8 cellular contexts compared by ENCODE assay signal in the genomic region with DNA sequence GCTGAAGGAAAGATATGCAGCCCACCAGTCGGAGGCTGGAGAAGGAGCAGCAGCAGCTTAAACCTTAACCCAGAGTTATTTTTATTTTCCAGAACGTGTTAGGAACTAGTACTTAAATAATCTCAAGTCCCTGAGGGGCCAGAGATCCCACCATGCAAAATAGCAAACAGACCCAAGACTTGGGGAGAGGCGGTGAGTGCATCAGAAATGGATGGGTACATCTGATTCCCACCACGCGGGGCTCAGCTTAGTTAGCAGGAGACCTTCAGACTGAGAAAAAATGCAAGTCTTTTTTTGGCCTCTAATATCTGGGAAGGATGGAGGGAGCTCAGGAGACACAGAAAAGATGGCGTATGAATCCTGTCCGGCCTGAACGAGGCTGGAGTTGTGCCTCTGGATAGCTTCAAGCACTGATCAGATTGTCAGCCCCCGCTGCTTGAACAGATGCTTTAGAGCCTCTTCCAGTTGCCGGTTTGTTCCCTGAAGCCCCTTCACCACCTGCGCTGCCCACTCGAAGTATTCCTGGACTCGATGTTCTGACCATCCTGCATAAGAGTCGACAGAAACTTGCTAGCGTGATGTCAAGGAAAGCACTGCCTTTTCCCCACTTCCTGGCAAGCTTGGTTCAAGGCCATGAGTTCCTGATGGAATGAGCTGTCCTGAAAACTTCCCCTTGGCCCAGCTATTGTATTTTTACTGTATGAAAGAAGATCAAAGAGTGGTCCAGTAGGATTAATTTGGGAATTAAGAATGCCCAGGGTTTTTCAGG. TPM values are rescaled to one million over a fixed set of nuclear protein-coding genes. Genes with fewer than 3 reads are reported as not detected.
DNase-seq lines count a peak whose midpoint lies in the region; ATAC-seq and TF ChIP-seq lines count a peak whose summit lies in the region.

No MANE protein-coding gene starts in this region.

- H3K4me3 ChIP-seq in BE2C (ENCODE audit: low read depth, low read length): peak overlapping the region; percentile 95
- H3K4me3 ChIP-seq in HUES64 (ENCODE audit: low read length): peak overlapping the region; percentile 75; the same call in 1 of the 2 replicates
- peak overlapping the region; percentile 68 for H3K4me3 ChIP-seq in mononuclear cell (ENCODE audit: low read length)

- ATAC-seq in GM18907 (IDR thresholded peaks at IDR 0.05; ENCODE audit: unreplicated experiment): no peak
- ATAC-seq in GM18517 (IDR thresholded peaks at IDR 0.05; ENCODE audit: unreplicated experiment): no peak

- no peak for TF ChIP-seq CTCF in BE2C (IDR thresholded peaks at IDR 0.05; ENCODE audit: low read depth, low read length)

- 0 out of 2 replicates have a peak, but pooled peaks cover 3% of the 10 kb centered on the region for H3K4me1 ChIP-seq in BE2C
- H3K4me1 ChIP-seq in HUES64 (ENCODE audit: insufficient read depth, low read length): no peaks in the 10 kb centered on the region; the same call in 1 of the 2 replicates
- peaks cover 69% of the 10 kb centered on the region for H3K4me1 ChIP-seq in mononuclear cell (ENCODE audit: insufficient read depth, low read length)

- WGBS in HUES64: 94% methylated on average over 15 of the region's 15 CpGs
- WGBS in adipose tissue, 3 donors: 54 to 58% (median 58%) methylated on average over 15 of the region's 15 CpGs

- H3K9me3 ChIP-seq in BE2C: no peaks in the 10 kb centered on the region
- no peaks in the 10 kb centered on the region for H3K9me3 ChIP-seq in HUES64 (ENCODE audit: insufficient read depth, low read depth, low read length)
- no peaks in the 10 kb centered on the region for H3K9me3 ChIP-seq in mononuclear cell (ENCODE audit: low read depth, low read length)

- H3K27ac ChIP-seq in HUES64 (ENCODE audit: low read depth, low read length): no peak overlapping the region
- H3K27ac ChIP-seq in adipose tissue (ENCODE audit: low read depth, low read length): peak overlapping the region; percentile 70

- H3K9ac ChIP-seq in HUES64 (ENCODE audit: low read depth, low read length): no peak overlapping the region

- DNase-seq in BE2C: no peak
- no peak for DNase-seq in COR-L47 (lab: John Stamatoyannopoulos, UW)
- DNase-seq in putamen (ENCODE audit: low spot score): no peak

- no peaks in the 10 kb centered on the region for H3K36me3 ChIP-seq in BE2C
- no peaks in the 10 kb centered on the region for H3K36me3 ChIP-seq in HUES64 (ENCODE audit: insufficient read depth, low read length)

- H3K27me3 ChIP-seq in BE2C (no peaks in the 10 kb centered on the region), HUES64 (ENCODE audit: insufficient read depth, low read length) (peaks cover 15% of the 10 kb centered on the region), mononuclear cell (ENCODE audit: insufficient read depth, low read length) (no peaks in the 10 kb centered on the region)

RNA-seq across cellular contexts. Expression of gene HDDC3, which starts 1.3 kb away (rescaled TPM):
- polyA plus RNA-seq in BE2C (2012; ENCODE audit: insufficient read depth, insufficient read length, low read depth): 58.6 TPM
- 10.5 TPM for polyA plus RNA-seq in HUES64 (2013, experiment 1 of 2)
- polyA plus RNA-seq in HUES64 (2013, experiment 2 of 2): 12.4 TPM
- 10 to 100 TPM; 13.2 to 22.2 (median 20.5) TPM for polyA plus RNA-seq in adipose tissue
- total RNA-seq in mononuclear cell: 5.0 TPM

RNA-seq across cellular contexts. Expression of gene UNC45A, which starts 4.0 kb away (rescaled TPM):
- 83.4 TPM for polyA plus RNA-seq in BE2C (2012; ENCODE audit: insufficient read depth, insufficient read length, low read depth)
- polyA plus RNA-seq in HUES64 (2013, experiment 1 of 2): 40.4 TPM
- 43.2 TPM for polyA plus RNA-seq in HUES64 (2013, experiment 2 of 2)
- polyA plus RNA-seq in adipose tissue: 10 to 100 TPM; 35.3 to 50.6 (median 41.7) TPM
- 14.4 TPM for total RNA-seq in mononuclear cell

RNA-seq across cellular contexts. Expression of gene RCCD1, which starts 23.6 kb away (rescaled TPM):
- 25.5 TPM for polyA plus RNA-seq in BE2C (2012; ENCODE audit: insufficient read depth, insufficient read length, low read depth)
- 11.4 TPM for polyA plus RNA-seq in HUES64 (2013, experiment 1 of 2)
- polyA plus RNA-seq in HUES64 (2013, experiment 2 of 2): 12.1 TPM
- 1 to 10 TPM; 4.8 to 7.9 (median 6.2) TPM for polyA plus RNA-seq in adipose tissue
- total RNA-seq in mononuclear cell: 1.3 TPM

RNA-seq across cellular contexts. Expression of gene MAN2A2, which starts 27.9 kb away (rescaled TPM):
- 111 TPM for polyA plus RNA-seq in BE2C (2012; ENCODE audit: insufficient read depth, insufficient read length, low read depth)
- 8.1 TPM for polyA plus RNA-seq in HUES64 (2013, experiment 1 of 2)
- 12.6 TPM for polyA plus RNA-seq in HUES64 (2013, experiment 2 of 2)
- polyA plus RNA-seq in adipose tissue: 10 to 100 TPM; 49.5 to 68.3 (median 50.2) TPM
- 38.8 TPM for total RNA-seq in mononuclear cell

RNA-seq across cellular contexts. Expression of gene FES, which starts 46.7 kb away (rescaled TPM):
- 11.9 TPM for polyA plus RNA-seq in BE2C (2012; ENCODE audit: insufficient read depth, insufficient read length, low read depth)
- 6.0 TPM for polyA plus RNA-seq in HUES64 (2013, experiment 1 of 2)
- polyA plus RNA-seq in HUES64 (2013, experiment 2 of 2): 6.0 TPM
- polyA plus RNA-seq in adipose tissue: 10 to 100 TPM; 10.4 to 49.3 (median 42.4) TPM
- total RNA-seq in mononuclear cell: 27.9 TPM
